ENCODE assay signal across 24 cellular contexts in genomic region chr3:150623945-150624344, GRCh38. TPM values are rescaled to one million over a fixed set of nuclear protein-coding genes. Genes with fewer than 3 reads are reported as not detected.
DNase-seq lines count a peak whose midpoint lies in the region; ATAC-seq and TF ChIP-seq lines count a peak whose summit lies in the region.
"Had no signal": no experiment of that assay in that cellular context is flagged by ENCODE, and none has a peak within 500 bp of the region (broad histone marks: within the 10 kb centered on the region; RNA-seq: fewer than 3 reads in every experiment).

No MANE protein-coding gene starts in this region.

- H3K9ac ChIP-seq in skeletal muscle satellite cell (ENCODE audit: low read depth, low read length), result no peak overlapping the region

- H3K4me2 ChIP-seq in skeletal muscle satellite cell (ENCODE audit: low read length), result peak overlapping the region; percentile 8

- peak overlapping the region; percentile 1 to 44 for H3K27ac Mint-ChIP-seq in natural killer cell
- H3K27ac Mint-ChIP-seq in natural killer cell treated with Interleukin-12 subunit alpha and Interleukin-12 subunit beta and Interleukin-15 and Interleukin-18, amount 100 ng/mL, for 72 hours, result no peak overlapping the region
- H3K27ac Mint-ChIP-seq: activated CD4-positive, alpha-beta T cell treated with anti-CD3 and anti-CD28 coated beads, Interleukin-2, amount 10 ng/mL, durations not matched to agents 24 days and 14 days; activated naive CD8-positive, alpha-beta T cell treated with anti-CD3 and anti-CD28 coated beads, Interleukin-2, amount 10 ng/mL, durations not matched to agents 7 days and 5 days; activated T-helper 1 cell treated with anti-CD3 and anti-CD28 coated beads, Interleukin-12 subunit alpha, Interleukin-12 subunit beta, Interleukin-2, Interleukin-4 antibody, amounts not matched to agents 30 ng/mL and 10 ng/mL and 1 ng/mL, durations not matched to agents 14 hours and 24 hours and 36 hours; H9; nephron progenitor cell; stimulated activated effector memory CD8-positive, alpha-beta T cell treated with anti-CD3 and anti-CD28 coated beads, Interleukin-12 subunit alpha, Interleukin-12 subunit beta, amount 100 ng/mL, for 72 hours had no signal

- H3K36me3 ChIP-seq in skeletal muscle satellite cell (ENCODE audit: insufficient read depth, low read length), result peaks cover 23% of the 10 kb centered on the region

- H3K4me1 Mint-ChIP-seq in natural killer cell, result peaks cover 36 to 48% of the 10 kb centered on the region in 2 donors
- H3K4me1 Mint-ChIP-seq in natural killer cell treated with Interleukin-12 subunit alpha and Interleukin-12 subunit beta and Interleukin-15 and Interleukin-18, amount 100 ng/mL, for 72 hours (ENCODE audit: low read depth in 2 of 2), result peaks cover 28 to 30% of the 10 kb centered on the region in 2 donors

- DNase-seq in natural killer cell (no peak), HEK293T (ENCODE audit: extremely low spot score) (peak; percentile 32), astrocyte of the spinal cord (ENCODE audit: low read depth, low spot score) (peak; percentile 35), NCI-H2196 treated with DMSO at 0.1 percent for 48 hours (lab: John Stamatoyannopoulos, UW; ENCODE audit: unreplicated experiment) (no peak), GOT3 (lab: John Stamatoyannopoulos, UW) (no peak)
- DNase-seq in natural killer cell treated with Interleukin-12 subunit alpha and Interleukin-12 subunit beta and Interleukin-15 and Interleukin-18, amount 100 ng/mL, for 72 hours (ENCODE audit: low spot score), result no peak
- DNase-seq: activated CD4-positive, alpha-beta T cell treated with anti-CD3 and anti-CD28 coated beads, Interleukin-2, amount 10 ng/mL, durations not matched to agents 24 days and 14 days; activated naive CD8-positive, alpha-beta T cell treated with anti-CD3 and anti-CD28 coated beads, Interleukin-2, amount 10 ng/mL, durations not matched to agents 7 days and 5 days; DND-41; H9; NCI-H1105; NCI-H1930; NCI-H524 treated with DMSO at 0.1 percent for 48 hours; nephron progenitor cell; pancreas; SIG-M5; stimulated activated CD4-positive, alpha-beta T cell treated with anti-CD3 and anti-CD28 coated beads, Interleukin-4, amount 100 ng/mL, for 24 hours; SW 1271; T-helper 9 cell had no signal

- no peak overlapping the region for H3K4me3 Mint-ChIP-seq in natural killer cell
- no peak overlapping the region for H3K4me3 Mint-ChIP-seq in natural killer cell treated with Interleukin-12 subunit alpha and Interleukin-12 subunit beta and Interleukin-15 and Interleukin-18, amount 100 ng/mL, for 72 hours
- H3K4me3 Mint-ChIP-seq: activated CD4-positive, alpha-beta T cell treated with anti-CD3 and anti-CD28 coated beads, Interleukin-2, amount 10 ng/mL, durations not matched to agents 24 days and 14 days; activated naive CD8-positive, alpha-beta T cell treated with anti-CD3 and anti-CD28 coated beads, Interleukin-2, amount 10 ng/mL, durations not matched to agents 7 days and 5 days; activated T-helper 1 cell treated with anti-CD3 and anti-CD28 coated beads, Interleukin-12 subunit alpha, Interleukin-12 subunit beta, Interleukin-2, Interleukin-4 antibody, amounts not matched to agents 30 ng/mL and 10 ng/mL and 1 ng/mL, durations not matched to agents 14 hours and 24 hours and 36 hours; H9; nephron progenitor cell; stimulated activated effector memory CD8-positive, alpha-beta T cell treated with anti-CD3 and anti-CD28 coated beads, Interleukin-12 subunit alpha, Interleukin-12 subunit beta, amount 100 ng/mL, for 72 hours had no signal

- no peak for TF ChIP-seq CTCF in natural killer cell (IDR thresholded peaks at IDR 0.05)
- TF ChIP-seq CTCF in astrocyte of the spinal cord (IDR thresholded peaks at IDR 0.05; ENCODE audit: low read depth, low read length), result no peak

- no peak overlapping the region for H3K4me3 ChIP-seq in astrocyte of the spinal cord (ENCODE audit: low read depth, low read length)
- no peak overlapping the region for H3K4me3 ChIP-seq in skeletal muscle satellite cell (ENCODE audit: low read length)
- H3K4me3 ChIP-seq: GM12878, pancreas had no signal

- H3K36me3 Mint-ChIP-seq in natural killer cell, result peaks cover 8% of the 10 kb centered on the region
- H3K36me3 Mint-ChIP-seq in natural killer cell treated with Interleukin-12 subunit alpha and Interleukin-12 subunit beta and Interleukin-15 and Interleukin-18, amount 100 ng/mL, for 72 hours, result peaks cover 20% of the 10 kb centered on the region

- CTCF ChIA-PET in HEK293T (lab: Yijun Ruan, JAX), result no interaction called here

- no peaks in the 10 kb centered on the region for H3K9me3 ChIP-seq in skeletal muscle satellite cell (replicated peaks; ENCODE audit: low read length)
- H3K9me3 ChIP-seq: pancreas had no signal

- no peaks in the 10 kb centered on the region for H3K9me3 Mint-ChIP-seq in natural killer cell
- no peaks in the 10 kb centered on the region for H3K9me3 Mint-ChIP-seq in natural killer cell treated with Interleukin-12 subunit alpha and Interleukin-12 subunit beta and Interleukin-15 and Interleukin-18, amount 100 ng/mL, for 72 hours
- H3K9me3 Mint-ChIP-seq: activated CD4-positive, alpha-beta T cell treated with anti-CD3 and anti-CD28 coated beads, Interleukin-2, amount 10 ng/mL, durations not matched to agents 24 days and 14 days; activated naive CD8-positive, alpha-beta T cell treated with anti-CD3 and anti-CD28 coated beads, Interleukin-2, amount 10 ng/mL, durations not matched to agents 7 days and 5 days; activated T-helper 1 cell treated with anti-CD3 and anti-CD28 coated beads, Interleukin-12 subunit alpha, Interleukin-12 subunit beta, Interleukin-2, Interleukin-4 antibody, amounts not matched to agents 30 ng/mL and 10 ng/mL and 1 ng/mL, durations not matched to agents 14 hours and 24 hours and 36 hours; H9; nephron progenitor cell; stimulated activated effector memory CD8-positive, alpha-beta T cell treated with anti-CD3 and anti-CD28 coated beads, Interleukin-12 subunit alpha, Interleukin-12 subunit beta, amount 100 ng/mL, for 72 hours had no signal

- POLR2A ChIA-PET in HEK293T (lab: Yijun Ruan, JAX), result no interaction called here

- peaks cover 15% of the 10 kb centered on the region for H3K4me1 ChIP-seq in skeletal muscle satellite cell (ENCODE audit: control insufficient read depth, insufficient read depth, low read length)

- ATAC-seq in natural killer cell (no peak), GM18517 (IDR thresholded peaks at IDR 0.05; ENCODE audit: unreplicated experiment) (no peak)
- no peak for ATAC-seq in natural killer cell treated with Interleukin-12 subunit alpha and Interleukin-12 subunit beta and Interleukin-15 and Interleukin-18, amount 100 ng/mL, for 72 hours
- ATAC-seq: GM12878; pancreas; stimulated activated effector memory CD8-positive, alpha-beta T cell treated with anti-CD3 and anti-CD28 coated beads, Interleukin-12 subunit alpha, Interleukin-12 subunit beta, amount 100 ng/mL, for 72 hours had no signal

- in situ Hi-C loops in astrocyte of the spinal cord (cut with HindIII; ENCODE audit: low sequenced_read_pairs), result no loop called here

- no peaks in the 10 kb centered on the region for H3K27me3 Mint-ChIP-seq in natural killer cell (ENCODE audit: low read depth in 2 of 2)
- H3K27me3 Mint-ChIP-seq in natural killer cell treated with Interleukin-12 subunit alpha and Interleukin-12 subunit beta and Interleukin-15 and Interleukin-18, amount 100 ng/mL, for 72 hours, result no peaks in the 10 kb centered on the region
- H3K27me3 Mint-ChIP-seq: activated CD4-positive, alpha-beta T cell treated with anti-CD3 and anti-CD28 coated beads, Interleukin-2, amount 10 ng/mL, durations not matched to agents 24 days and 14 days; activated naive CD8-positive, alpha-beta T cell treated with anti-CD3 and anti-CD28 coated beads, Interleukin-2, amount 10 ng/mL, durations not matched to agents 7 days and 5 days had no signal

- H3K27me3 ChIP-seq in skeletal muscle satellite cell (ENCODE audit: control insufficient read depth, insufficient read depth, low read length), result no peaks in the 10 kb centered on the region
- H3K27me3 ChIP-seq: pancreas had no signal

- intact Hi-C loops in natural killer cell (cut with micrococcal nuclease), result no loop called here

TF ChIP-seq in HEK293T, 16 proteins besides CTCF, POLR2A, EP300 and RAD21:
- TF ChIP-seq PKNOX1 (IDR thresholded peaks at IDR 0.05), result peak; percentile 86
- TF ChIP-seq NFRKB (IDR thresholded peaks at IDR 0.05), result no peak
- no peak for TF ChIP-seq BHLHE40 (IDR thresholded peaks at IDR 0.05; ENCODE audit: borderline replicate concordance)
- TF ChIP-seq CTBP1 (IDR thresholded peaks at IDR 0.05; ENCODE audit: borderline replicate concordance), result peak; percentile 82; the same call in 1 of the 2 replicates
- TF ChIP-seq SP1 (IDR thresholded peaks at IDR 0.05), result no peak
- TF ChIP-seq TARDBP (IDR thresholded peaks at IDR 0.05), result no peak
TF ChIP-seq in HEK293T: peak in this region for 2.

RNA-seq across cellular contexts. Expression of gene SELENOT, which starts 20.8 kb away (rescaled TPM):
- total RNA-seq in natural killer cell, result 100 to 1,000 TPM; 121 to 142 (median 133) TPM
- total RNA-seq in natural killer cell treated with Interleukin-12 subunit alpha and Interleukin-12 subunit beta and Interleukin-15 and Interleukin-18, amount 100 ng/mL, for 72 hours, result 100 to 1,000 TPM in 1 of 2 donors, 10 to 100 TPM in 1; 72.4 to 147 TPM
- total RNA-seq in skeletal muscle satellite cell (2012; rRNA removed), result 108 and 118 TPM in 2 replicates

Comparison
In these comparisons a context has a peak if more than half of its experiments do, and no peak if none do; other contexts are left out.
1. H3K27ac Mint-ChIP-seq: peak in natural killer cell (2 of 2); none in natural killer cell treated with Interleukin-12 subunit alpha and Interleukin-12 subunit beta and Interleukin-15 and Interleukin-18, amount 100 ng/mL, for 72 hours (0 of 2).
2. DNase-seq: peak in HEK293T (single experiment) and astrocyte of the spinal cord (single experiment); none in natural killer cell (single experiment), natural killer cell treated with Interleukin-12 subunit alpha and Interleukin-12 subunit beta and Interleukin-15 and Interleukin-18, amount 100 ng/mL, for 72 hours (single experiment), NCI-H2196 treated with DMSO at 0.1 percent for 48 hours (single experiment) and GOT3 (single experiment).